In the genomic region with DNA sequence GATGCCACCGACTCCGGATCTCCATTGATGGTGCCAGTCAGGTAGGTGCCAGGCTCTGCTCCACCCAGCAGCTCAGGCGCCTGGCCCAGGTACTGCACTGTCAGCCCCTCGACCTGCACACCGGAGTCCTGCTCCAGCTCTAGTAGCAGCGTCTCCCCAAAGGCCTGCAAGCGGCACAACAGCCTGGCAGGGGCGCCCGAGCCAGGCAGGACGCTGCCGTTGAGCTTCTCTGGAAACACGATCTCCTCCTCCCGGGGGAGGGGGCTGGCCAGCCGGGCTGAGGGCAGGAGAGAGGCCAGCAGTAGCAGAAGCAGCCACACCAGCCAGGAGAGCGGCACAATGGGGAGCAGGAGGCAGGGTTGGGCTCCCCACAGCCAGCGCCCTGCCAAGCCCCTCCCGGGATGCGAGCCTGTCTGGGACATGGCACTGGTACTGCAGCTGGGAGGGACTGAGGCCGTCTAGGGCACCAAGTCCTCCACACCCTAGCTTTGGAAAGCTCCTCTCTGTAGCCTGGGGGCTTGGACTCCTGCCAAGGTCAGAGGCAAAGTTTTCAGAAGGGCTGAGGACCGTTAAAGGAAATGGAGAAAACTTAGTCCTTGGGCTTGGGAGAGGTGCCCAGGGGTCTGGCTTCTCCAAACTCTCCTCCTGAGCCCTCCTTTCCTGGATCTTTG, we compare ENCODE assay signal across 9 cellular contexts. TPM values are rescaled to one million over a fixed set of nuclear protein-coding genes. Genes with fewer than 3 reads are reported as not detected.
A peak's percentile ranks its signal among the peaks of the same experiment; 100 is the strongest.
DNase-seq lines count a peak whose midpoint lies in the region; FAIRE-seq and TF ChIP-seq lines count a peak whose summit lies in the region.
"Had no signal": no experiment of that assay in that cellular context is flagged by ENCODE, and none has a peak within 500 bp of the region (broad histone marks: within the 10 kb centered on the region; RNA-seq: fewer than 3 reads in every experiment).

No MANE protein-coding gene starts in this region.

- no peaks in the 10 kb centered on the region for H3K9me3 Mint-ChIP-seq in activated CD4-positive, alpha-beta T cell treated with anti-CD3 and anti-CD28 coated beads, Interleukin-2, amount 10 ng/mL, durations not matched to agents 24 days and 14 days
- H3K9me3 Mint-ChIP-seq: stimulated activated naive CD8-positive, alpha-beta T cell treated with anti-CD3 and anti-CD28 coated beads, Interleukin-15, Interleukin-2, amounts not matched to agents 100 ng/mL and 50 ng/mL, for 24 hours had no signal

- no peak overlapping the region for H3K27ac Mint-ChIP-seq in activated CD4-positive, alpha-beta T cell treated with anti-CD3 and anti-CD28 coated beads, Interleukin-2, amount 10 ng/mL, durations not matched to agents 24 days and 14 days

- peaks cover 51% of the 10 kb centered on the region for H3K4me1 Mint-ChIP-seq in activated CD4-positive, alpha-beta T cell treated with anti-CD3 and anti-CD28 coated beads, Interleukin-2, amount 10 ng/mL, durations not matched to agents 24 days and 14 days

- no peaks in the 10 kb centered on the region for H3K27me3 Mint-ChIP-seq in activated CD4-positive, alpha-beta T cell treated with anti-CD3 and anti-CD28 coated beads, Interleukin-2, amount 10 ng/mL, durations not matched to agents 24 days and 14 days
- H3K27me3 Mint-ChIP-seq: stimulated activated naive CD8-positive, alpha-beta T cell treated with anti-CD3 and anti-CD28 coated beads, Interleukin-15, Interleukin-2, amounts not matched to agents 100 ng/mL and 50 ng/mL, for 24 hours had no signal

- no peak for TF ChIP-seq POLR2A in GM12892 (IDR thresholded peaks at IDR 0.05; ENCODE audit: low read depth, low read length)

- H3K4me3 Mint-ChIP-seq in activated CD4-positive, alpha-beta T cell treated with anti-CD3 and anti-CD28 coated beads, Interleukin-2, amount 10 ng/mL, durations not matched to agents 24 days and 14 days = no peak overlapping the region
- H3K4me3 Mint-ChIP-seq: stimulated activated naive CD8-positive, alpha-beta T cell treated with anti-CD3 and anti-CD28 coated beads, Interleukin-15, Interleukin-2, amounts not matched to agents 100 ng/mL and 50 ng/mL, for 24 hours had no signal

- H3K4me3 ChIP-seq in fibroblast of villous mesenchyme (ENCODE audit: low read depth, low read length) = peak overlapping the region; percentile 64

- no peak for TF ChIP-seq CTCF in fibroblast of villous mesenchyme (IDR thresholded peaks at IDR 0.05; ENCODE audit: insufficient read depth, low read depth, low read length)
- no peak for TF ChIP-seq CTCF in GM20000 (IDR thresholded peaks at IDR 0.05; ENCODE audit: extremely low read depth, missing control alignments)

- DNase-seq in ELF-1 (ENCODE audit: low read depth, low spot score) (peak; percentile 79), RPMI7951 (ENCODE audit: low read depth) (peak; percentile 82), fibroblast of villous mesenchyme (ENCODE audit: low read depth) (peak; percentile 56), posterior cingulate gyrus (peak in 6 of 10 donors; percentile 33 to 91 (median 78)), NCI-H2171 (lab: John Stamatoyannopoulos, UW) (no peak), GM20000 (ENCODE audit: low spot score) (no peak), GM12892 (ENCODE audit: insufficient read length) (no peak)
- no peak for DNase-seq in activated CD4-positive, alpha-beta T cell treated with anti-CD3 and anti-CD28 coated beads, Interleukin-2, amount 10 ng/mL, durations not matched to agents 24 days and 14 days

- H3K36me3 Mint-ChIP-seq in activated CD4-positive, alpha-beta T cell treated with anti-CD3 and anti-CD28 coated beads, Interleukin-2, amount 10 ng/mL, durations not matched to agents 24 days and 14 days (ENCODE audit: low read depth) = peaks cover 4% of the 10 kb centered on the region

- FAIRE-seq in GM12892 (lab: Jason Lieb, UNC) = no peak

- intact Hi-C loops in posterior cingulate gyrus (cut with DNase I) = loop anchor here (10.0 kb wide), 1 partner anchor 186 kb away; no protein-coding TSS in a partner anchor
- intact Hi-C loops in activated CD4-positive, alpha-beta T cell treated with anti-CD3 and anti-CD28 coated beads, Interleukin-2, amount 10 ng/mL, durations not matched to agents 24 days and 14 days (cut with micrococcal nuclease) = no loop called here

RNA-seq across cellular contexts. Expression of a gene that starts 0.5 kb away (rescaled TPM):
- total RNA-seq in RPMI7951 (2014; rRNA removed; shearing (Covaris generic)) = 5.2 and 8.3 TPM in 2 replicates
- total RNA-seq in fibroblast of villous mesenchyme = 6.8 and 8.2 TPM in 2 replicates
- total RNA-seq in activated CD4-positive, alpha-beta T cell treated with anti-CD3 and anti-CD28 coated beads, Interleukin-2, amount 10 ng/mL, durations not matched to agents 24 days and 14 days = 0.33 and 0.66 TPM in 2 replicates
- 0.06 TPM for polyA plus RNA-seq in GM12892 (2012; ENCODE audit: missing spikeins)

RNA-seq across cellular contexts. Expression of a gene that starts 3.8 kb away (rescaled TPM):
- total RNA-seq in RPMI7951 (2014; rRNA removed; shearing (Covaris generic)) = 109 and 119 TPM in 2 replicates
- total RNA-seq in fibroblast of villous mesenchyme = 105 and 117 TPM in 2 replicates
- total RNA-seq in activated CD4-positive, alpha-beta T cell treated with anti-CD3 and anti-CD28 coated beads, Interleukin-2, amount 10 ng/mL, durations not matched to agents 24 days and 14 days = 88.4 and 89.6 TPM in 2 replicates
- polyA plus RNA-seq in GM12892 (2012; ENCODE audit: missing spikeins) = 101 TPM

RNA-seq across cellular contexts. Expression of a gene that starts 16.8 kb away (rescaled TPM):
- total RNA-seq in RPMI7951 (2014; rRNA removed; shearing (Covaris generic)) = 1.3 TPM in 1 of 2 replicates, not detected in the other
- 0.43 TPM in 1 of 2 replicates, not detected in the other for total RNA-seq in fibroblast of villous mesenchyme
- total RNA-seq in activated CD4-positive, alpha-beta T cell treated with anti-CD3 and anti-CD28 coated beads, Interleukin-2, amount 10 ng/mL, durations not matched to agents 24 days and 14 days = 0.63 TPM in 1 of 2 replicates, not detected in the other
- polyA plus RNA-seq in GM12892 (2012; ENCODE audit: missing spikeins) = not detected

RNA-seq across cellular contexts. Expression of a gene that starts 21.0 kb away (rescaled TPM):
- 13.7 and 16.7 TPM in 2 replicates for total RNA-seq in RPMI7951 (2014; rRNA removed; shearing (Covaris generic))
- total RNA-seq in fibroblast of villous mesenchyme = 17.1 and 22.5 TPM in 2 replicates
- 65.1 and 69.9 TPM in 2 replicates for total RNA-seq in activated CD4-positive, alpha-beta T cell treated with anti-CD3 and anti-CD28 coated beads, Interleukin-2, amount 10 ng/mL, durations not matched to agents 24 days and 14 days
- 15.7 TPM for polyA plus RNA-seq in GM12892 (2012; ENCODE audit: missing spikeins)

RNA-seq across cellular contexts. Expression of a gene that starts 25.1 kb away (rescaled TPM):
- total RNA-seq in RPMI7951 (2014; rRNA removed; shearing (Covaris generic)) = not detected in 2 replicates
- total RNA-seq in fibroblast of villous mesenchyme = not detected in 2 replicates
- total RNA-seq in activated CD4-positive, alpha-beta T cell treated with anti-CD3 and anti-CD28 coated beads, Interleukin-2, amount 10 ng/mL, durations not matched to agents 24 days and 14 days = not detected in 2 replicates
- not detected for polyA plus RNA-seq in GM12892 (2012; ENCODE audit: missing spikeins)

Comparison
In these comparisons a context has a peak if more than half of its experiments do, and no peak if none do; other contexts are left out.
1. DNase-seq: peak in ELF-1 (single experiment), RPMI7951 (single experiment), fibroblast of villous mesenchyme (single experiment) and posterior cingulate gyrus (6 of 10); none in NCI-H2171 (single experiment), GM20000 (single experiment), activated CD4-positive, alpha-beta T cell treated with anti-CD3 and anti-CD28 coated beads, Interleukin-2, amount 10 ng/mL, durations not matched to agents 24 days and 14 days (single experiment) and GM12892 (single experiment).